In the genomic region with DNA sequence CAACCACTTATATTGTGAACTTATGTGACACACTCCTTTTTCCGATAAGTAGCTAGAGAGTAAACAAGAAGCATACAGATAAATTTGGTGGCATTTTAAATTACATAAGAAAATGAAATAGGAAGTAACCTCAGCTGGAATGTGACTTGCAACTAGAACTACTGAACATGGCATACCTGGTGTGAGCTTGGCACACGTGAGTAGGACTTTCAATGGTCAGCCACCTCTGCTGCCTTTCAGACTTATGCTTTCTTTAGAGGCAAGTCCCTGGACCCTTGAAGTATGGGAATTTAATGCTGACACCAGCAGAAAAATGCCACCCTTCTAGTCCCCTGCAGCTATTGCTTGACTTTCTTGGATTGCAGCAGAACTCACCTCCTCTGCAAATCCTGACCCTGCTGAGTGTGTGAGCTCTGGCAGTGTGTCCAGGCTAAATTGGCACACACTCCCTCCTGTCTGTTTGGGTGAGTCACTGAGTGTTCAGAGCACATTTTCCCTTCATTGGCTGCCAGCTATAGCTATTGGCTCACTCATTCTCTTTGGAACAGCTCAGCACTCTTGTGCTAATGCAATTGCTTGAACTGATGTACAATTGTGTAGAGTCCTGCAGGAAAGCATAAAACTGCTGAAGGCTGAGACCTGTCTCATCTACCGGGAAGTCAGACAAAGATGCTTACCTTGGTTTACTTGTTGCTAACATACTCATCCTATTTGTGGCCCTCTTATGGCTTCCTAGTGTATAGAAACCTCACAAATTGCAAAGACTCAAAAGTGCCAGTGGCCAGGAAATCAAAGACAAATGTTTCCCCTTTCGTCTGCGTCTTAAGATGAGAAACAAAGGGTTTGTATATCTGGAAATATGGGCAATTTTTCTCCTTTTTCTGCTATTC, we compare ENCODE assay signal across 10 cellular contexts.
DNase-seq lines count a peak whose midpoint lies in the region; ATAC-seq and TF ChIP-seq lines count a peak whose summit lies in the region.
"Had no signal": no experiment of that assay in that cellular context is flagged by ENCODE, and none has a peak within 500 bp of the region (broad histone marks: within the 10 kb centered on the region; RNA-seq: fewer than 3 reads in every experiment).

No MANE protein-coding gene starts in this region.

- peaks cover 4% of the 10 kb centered on the region for H3K4me1 Mint-ChIP-seq in progenitor cell of endocrine pancreas (ENCODE audit: low read depth)
- peaks cover 0 to 24% (median 15%) of the 10 kb centered on the region in 3 donors for H3K4me1 Mint-ChIP-seq in CD8-positive, alpha-beta memory T cell

- no peaks in the 10 kb centered on the region for H3K4me1 ChIP-seq in CD8-positive, alpha-beta memory T cell (ENCODE audit: insufficient read depth, low read length)
- H3K4me1 ChIP-seq: parathyroid adenoma had no signal

- POLR2A ChIA-PET in CD8-positive, alpha-beta memory T cell (lab: Charles Lee): no interaction called here

- no peak overlapping the region for H3K4me3 ChIP-seq in foreskin fibroblast (ENCODE audit: low read depth in 1 of 2, low read length in 2 of 2)
- H3K4me3 ChIP-seq in CD8-positive, alpha-beta memory T cell (ENCODE audit: low read length): no peak overlapping the region

- CTCF ChIA-PET in CD8-positive, alpha-beta memory T cell (lab: Charles Lee): interaction anchor here (0.6 kb wide), 1 partner anchor 1165 kb away, joined by 3 read pairs; no protein-coding TSS in a partner anchor

- DNase-seq in EL (peak; percentile 92), foreskin fibroblast (peak; percentile 96 to 97), pons (ENCODE audit: low spot score) (peak; percentile 80), progenitor cell of endocrine pancreas (ENCODE audit: low spot score, unreplicated experiment) (no peak)
- DNase-seq in CD8-positive, alpha-beta memory T cell: no peak

- no peak overlapping the region for H3K4me3 Mint-ChIP-seq in progenitor cell of endocrine pancreas (ENCODE audit: low read depth)
- H3K4me3 Mint-ChIP-seq in CD8-positive, alpha-beta memory T cell: no peak overlapping the region

- H3K27ac ChIP-seq in CD8-positive, alpha-beta memory T cell (ENCODE audit: low read depth, low read length): no peak overlapping the region
- H3K27ac ChIP-seq: KMS-11, parathyroid adenoma had no signal

- no peaks in the 10 kb centered on the region for H3K27me3 ChIP-seq in CD8-positive, alpha-beta memory T cell (ENCODE audit: insufficient read depth, low read length, poor library complexity, severe bottlenecking)

- ATAC-seq in SK-N-SH treated with all-trans-retinoic acid at 6 μM for 48 hours: peak; percentile 97
- ATAC-seq in HG03354 (IDR thresholded peaks at IDR 0.05; ENCODE audit: poor library complexity, severe bottlenecking, unreplicated experiment): no peak
- no peak for ATAC-seq in GM21367 (IDR thresholded peaks at IDR 0.05; ENCODE audit: unreplicated experiment)

- no peaks in the 10 kb centered on the region for H3K27me3 Mint-ChIP-seq in progenitor cell of endocrine pancreas
- H3K27me3 Mint-ChIP-seq in CD8-positive, alpha-beta memory T cell: no peaks in the 10 kb centered on the region

- no peaks in the 10 kb centered on the region for H3K9me3 ChIP-seq in CD8-positive, alpha-beta memory T cell (ENCODE audit: low read length)

- H3K36me3 ChIP-seq in CD8-positive, alpha-beta memory T cell (ENCODE audit: insufficient read depth, low read length): no peaks in the 10 kb centered on the region

- TF ChIP-seq CTCF in foreskin fibroblast (IDR thresholded peaks at IDR 0.05; ENCODE audit: low read depth, low read length) (no peak), progenitor cell of endocrine pancreas (IDR thresholded peaks at IDR 0.05; ENCODE audit: unreplicated experiment) (no peak)

- H3K36me3 Mint-ChIP-seq in progenitor cell of endocrine pancreas (ENCODE audit: insufficient read depth): peaks cover 9% of the 10 kb centered on the region
- peaks cover 0 to 3% (median 0%) of the 10 kb centered on the region in 3 donors for H3K36me3 Mint-ChIP-seq in CD8-positive, alpha-beta memory T cell

- H3K9me3 Mint-ChIP-seq in progenitor cell of endocrine pancreas (ENCODE audit: low read depth): peaks cover 7% of the 10 kb centered on the region
- no peaks in the 10 kb centered on the region for H3K9me3 Mint-ChIP-seq in CD8-positive, alpha-beta memory T cell

- H3K27ac Mint-ChIP-seq in progenitor cell of endocrine pancreas: no peak overlapping the region
- peak overlapping the region in 1 of 8 donors; percentile 33 for H3K27ac Mint-ChIP-seq in CD8-positive, alpha-beta memory T cell

TF ChIP-seq in SK-N-SH treated with all-trans-retinoic acid at 6 μM for 48 hours, 23 proteins besides CTCF, POLR2A, EP300 and RAD21:
- TF ChIP-seq ZFP30 (CRISPR knock-in tag; IDR thresholded peaks at IDR 0.05) (no peak), PPARA (CRISPR knock-in tag; IDR thresholded peaks at IDR 0.05; ENCODE audit: borderline replicate concordance) (no peak), CSDC2 (CRISPR knock-in tag; IDR thresholded peaks at IDR 0.05) (no peak), ZNF565 (CRISPR knock-in tag; conservative IDR thresholded peaks at IDR 0.05; ENCODE audit: low read depth) (no peak), BACH2 (CRISPR knock-in tag; IDR thresholded peaks at IDR 0.05; ENCODE audit: borderline replicate concordance) (no peak)
- TF ChIP-seq, protein P1, sequence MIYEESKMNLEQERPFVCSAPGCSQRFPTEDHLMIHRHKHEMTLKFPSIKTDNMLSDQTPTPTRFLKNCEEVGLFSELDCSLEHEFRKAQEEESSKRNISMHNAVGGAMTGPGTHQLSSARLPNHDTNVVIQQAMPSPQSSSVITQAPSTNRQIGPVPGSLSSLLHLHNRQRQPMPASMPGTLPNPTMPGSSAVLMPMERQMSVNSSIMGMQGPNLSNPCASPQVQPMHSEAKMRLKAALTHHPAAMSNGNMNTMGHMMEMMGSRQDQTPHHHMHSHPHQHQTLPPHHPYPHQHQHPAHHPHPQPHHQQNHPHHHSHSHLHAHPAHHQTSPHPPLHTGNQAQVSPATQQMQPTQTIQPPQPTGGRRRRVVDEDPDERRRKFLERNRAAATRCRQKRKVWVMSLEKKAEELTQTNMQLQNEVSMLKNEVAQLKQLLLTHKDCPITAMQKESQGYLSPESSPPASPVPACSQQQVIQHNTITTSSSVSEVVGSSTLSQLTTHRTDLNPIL (CRISPR knock-in tag; IDR thresholded peaks at IDR 0.05; ENCODE audit: low read depth): no peak
- TF ChIP-seq, protein P2, sequence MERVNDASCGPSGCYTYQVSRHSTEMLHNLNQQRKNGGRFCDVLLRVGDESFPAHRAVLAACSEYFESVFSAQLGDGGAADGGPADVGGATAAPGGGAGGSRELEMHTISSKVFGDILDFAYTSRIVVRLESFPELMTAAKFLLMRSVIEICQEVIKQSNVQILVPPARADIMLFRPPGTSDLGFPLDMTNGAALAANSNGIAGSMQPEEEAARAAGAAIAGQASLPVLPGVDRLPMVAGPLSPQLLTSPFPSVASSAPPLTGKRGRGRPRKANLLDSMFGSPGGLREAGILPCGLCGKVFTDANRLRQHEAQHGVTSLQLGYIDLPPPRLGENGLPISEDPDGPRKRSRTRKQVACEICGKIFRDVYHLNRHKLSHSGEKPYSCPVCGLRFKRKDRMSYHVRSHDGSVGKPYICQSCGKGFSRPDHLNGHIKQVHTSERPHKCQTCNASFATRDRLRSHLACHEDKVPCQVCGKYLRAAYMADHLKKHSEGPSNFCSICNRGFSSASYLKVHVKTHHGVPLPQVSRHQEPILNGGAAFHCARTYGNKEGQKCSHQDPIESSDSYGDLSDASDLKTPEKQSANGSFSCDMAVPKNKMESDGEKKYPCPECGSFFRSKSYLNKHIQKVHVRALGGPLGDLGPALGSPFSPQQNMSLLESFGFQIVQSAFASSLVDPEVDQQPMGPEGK (CRISPR knock-in tag; IDR thresholded peaks at IDR 0.05; ENCODE audit: borderline replicate concordance): no peak

Comparison
In these comparisons a context has a peak if more than half of its experiments do, and no peak if none do; other contexts are left out.
1. DNase-seq: peak in EL (single experiment), foreskin fibroblast (2 of 2) and pons (single experiment); none in progenitor cell of endocrine pancreas (single experiment) and CD8-positive, alpha-beta memory T cell (0 of 5).